1 cellular context compared by ENCODE assay signal in the genomic region with DNA sequence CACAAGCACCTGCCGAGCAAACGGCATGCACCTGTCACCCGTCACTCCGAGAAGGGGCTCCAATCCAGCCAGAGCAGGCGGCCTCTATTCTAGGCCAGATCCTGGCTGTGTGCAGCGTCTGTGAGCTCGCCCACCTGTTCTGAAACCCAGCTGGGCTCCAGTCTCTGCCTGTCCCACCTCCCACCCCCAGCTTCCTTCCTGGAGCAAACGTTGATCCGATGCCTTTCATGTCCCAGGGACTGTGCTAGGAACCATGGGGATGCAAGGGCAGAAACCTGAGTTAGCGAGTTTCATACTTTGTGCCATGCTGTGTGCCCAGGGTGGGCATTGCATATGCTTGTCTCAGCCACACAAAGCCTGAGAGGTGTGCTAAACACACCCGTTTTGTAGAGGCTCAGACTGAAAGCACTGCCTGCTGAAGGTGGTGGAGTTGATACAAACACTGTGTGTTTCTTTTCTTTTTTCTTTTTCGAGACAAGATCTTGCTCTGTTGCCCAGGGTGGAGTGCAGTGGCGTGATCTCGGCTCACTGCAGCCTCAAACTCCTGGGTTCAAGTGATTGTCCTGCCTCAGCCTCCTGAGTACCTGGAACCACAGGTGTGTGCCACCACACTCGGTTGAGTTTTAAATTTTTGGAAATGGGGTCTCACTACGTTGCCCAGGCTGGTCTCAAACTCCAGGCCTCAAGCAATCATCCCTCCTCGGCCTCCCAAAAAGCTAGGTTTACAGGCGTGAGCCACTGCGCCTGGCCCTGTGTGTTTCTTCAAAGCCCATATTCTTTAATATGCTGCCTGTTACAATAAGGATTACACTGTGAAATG.
TF ChIP-seq lines count a peak whose summit lies in the region.

No MANE protein-coding gene starts in this region.

TF ChIP-seq in GM23338, 12 proteins besides CTCF, POLR2A, EP300 and RAD21 (continued from another document):
- TF ChIP-seq, protein P1, sequence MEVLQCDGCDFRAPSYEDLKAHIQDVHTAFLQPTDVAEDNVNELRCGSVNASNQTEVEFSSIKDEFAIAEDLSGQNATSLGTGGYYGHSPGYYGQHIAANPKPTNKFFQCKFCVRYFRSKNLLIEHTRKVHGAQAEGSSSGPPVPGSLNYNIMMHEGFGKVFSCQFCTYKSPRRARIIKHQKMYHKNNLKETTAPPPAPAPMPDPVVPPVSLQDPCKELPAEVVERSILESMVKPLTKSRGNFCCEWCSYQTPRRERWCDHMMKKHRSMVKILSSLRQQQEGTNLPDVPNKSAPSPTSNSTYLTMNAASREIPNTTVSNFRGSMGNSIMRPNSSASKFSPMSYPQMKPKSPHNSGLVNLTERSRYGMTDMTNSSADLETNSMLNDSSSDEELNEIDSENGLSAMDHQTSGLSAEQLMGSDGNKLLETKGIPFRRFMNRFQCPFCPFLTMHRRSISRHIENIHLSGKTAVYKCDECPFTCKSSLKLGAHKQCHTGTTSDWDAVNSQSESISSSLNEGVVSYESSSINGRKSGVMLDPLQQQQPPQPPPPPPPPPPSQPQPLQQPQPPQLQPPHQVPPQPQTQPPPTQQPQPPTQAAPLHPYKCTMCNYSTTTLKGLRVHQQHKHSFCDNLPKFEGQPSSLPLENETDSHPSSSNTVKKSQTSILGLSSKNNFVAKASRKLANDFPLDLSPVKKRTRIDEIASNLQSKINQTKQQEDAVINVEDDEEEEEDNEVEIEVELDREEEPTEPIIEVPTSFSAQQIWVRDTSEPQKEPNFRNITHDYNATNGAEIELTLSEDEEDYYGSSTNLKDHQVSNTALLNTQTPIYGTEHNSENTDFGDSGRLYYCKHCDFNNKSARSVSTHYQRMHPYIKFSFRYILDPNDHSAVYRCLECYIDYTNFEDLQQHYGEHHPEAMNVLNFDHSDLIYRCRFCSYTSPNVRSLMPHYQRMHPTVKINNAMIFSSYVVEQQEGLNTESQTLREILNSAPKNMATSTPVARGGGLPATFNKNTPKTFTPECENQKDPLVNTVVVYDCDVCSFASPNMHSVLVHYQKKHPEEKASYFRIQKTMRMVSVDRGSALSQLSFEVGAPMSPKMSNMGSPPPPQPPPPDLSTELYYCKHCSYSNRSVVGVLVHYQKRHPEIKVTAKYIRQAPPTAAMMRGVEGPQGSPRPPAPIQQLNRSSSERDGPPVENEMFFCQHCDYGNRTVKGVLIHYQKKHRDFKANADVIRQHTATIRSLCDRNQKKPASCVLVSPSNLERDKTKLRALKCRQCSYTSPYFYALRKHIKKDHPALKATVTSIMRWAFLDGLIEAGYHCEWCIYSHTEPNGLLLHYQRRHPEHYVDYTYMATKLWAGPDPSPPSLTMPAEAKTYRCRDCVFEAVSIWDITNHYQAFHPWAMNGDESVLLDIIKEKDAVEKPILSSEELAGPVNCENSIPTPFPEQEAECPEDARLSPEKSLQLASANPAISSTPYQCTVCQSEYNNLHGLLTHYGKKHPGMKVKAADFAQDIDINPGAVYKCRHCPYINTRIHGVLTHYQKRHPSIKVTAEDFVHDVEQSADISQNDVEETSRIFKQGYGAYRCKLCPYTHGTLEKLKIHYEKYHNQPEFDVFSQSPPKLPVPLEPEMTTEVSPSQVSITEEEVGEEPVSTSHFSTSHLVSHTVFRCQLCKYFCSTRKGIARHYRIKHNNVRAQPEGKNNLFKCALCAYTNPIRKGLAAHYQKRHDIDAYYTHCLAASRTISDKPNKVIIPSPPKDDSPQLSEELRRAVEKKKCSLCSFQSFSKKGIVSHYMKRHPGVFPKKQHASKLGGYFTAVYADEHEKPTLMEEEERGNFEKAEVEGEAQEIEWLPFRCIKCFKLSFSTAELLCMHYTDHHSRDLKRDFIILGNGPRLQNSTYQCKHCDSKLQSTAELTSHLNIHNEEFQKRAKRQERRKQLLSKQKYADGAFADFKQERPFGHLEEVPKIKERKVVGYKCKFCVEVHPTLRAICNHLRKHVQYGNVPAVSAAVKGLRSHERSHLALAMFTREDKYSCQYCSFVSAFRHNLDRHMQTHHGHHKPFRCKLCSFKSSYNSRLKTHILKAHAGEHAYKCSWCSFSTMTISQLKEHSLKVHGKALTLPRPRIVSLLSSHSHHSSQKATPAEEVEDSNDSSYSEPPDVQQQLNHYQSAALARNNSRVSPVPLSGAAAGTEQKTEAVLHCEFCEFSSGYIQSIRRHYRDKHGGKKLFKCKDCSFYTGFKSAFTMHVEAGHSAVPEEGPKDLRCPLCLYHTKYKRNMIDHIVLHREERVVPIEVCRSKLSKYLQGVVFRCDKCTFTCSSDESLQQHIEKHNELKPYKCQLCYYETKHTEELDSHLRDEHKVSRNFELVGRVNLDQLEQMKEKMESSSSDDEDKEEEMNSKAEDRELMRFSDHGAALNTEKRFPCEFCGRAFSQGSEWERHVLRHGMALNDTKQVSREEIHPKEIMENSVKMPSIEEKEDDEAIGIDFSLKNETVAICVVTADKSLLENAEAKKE (CRISPR knock-in tag; IDR thresholded peaks at IDR 0.05), result no peak
- TF ChIP-seq NANOG (IDR thresholded peaks at IDR 0.05; ENCODE audit: borderline replicate concordance), result no peak
- TF ChIP-seq EZH2phosphoT487 (IDR thresholded peaks at IDR 0.05; ENCODE audit: unreplicated experiment), result no peak
- no peak for TF ChIP-seq ZNF331 (CRISPR knock-in tag; IDR thresholded peaks at IDR 0.05; ENCODE audit: low read depth)
